ENCODE assay signal across 8 cellular contexts in the genomic region with DNA sequence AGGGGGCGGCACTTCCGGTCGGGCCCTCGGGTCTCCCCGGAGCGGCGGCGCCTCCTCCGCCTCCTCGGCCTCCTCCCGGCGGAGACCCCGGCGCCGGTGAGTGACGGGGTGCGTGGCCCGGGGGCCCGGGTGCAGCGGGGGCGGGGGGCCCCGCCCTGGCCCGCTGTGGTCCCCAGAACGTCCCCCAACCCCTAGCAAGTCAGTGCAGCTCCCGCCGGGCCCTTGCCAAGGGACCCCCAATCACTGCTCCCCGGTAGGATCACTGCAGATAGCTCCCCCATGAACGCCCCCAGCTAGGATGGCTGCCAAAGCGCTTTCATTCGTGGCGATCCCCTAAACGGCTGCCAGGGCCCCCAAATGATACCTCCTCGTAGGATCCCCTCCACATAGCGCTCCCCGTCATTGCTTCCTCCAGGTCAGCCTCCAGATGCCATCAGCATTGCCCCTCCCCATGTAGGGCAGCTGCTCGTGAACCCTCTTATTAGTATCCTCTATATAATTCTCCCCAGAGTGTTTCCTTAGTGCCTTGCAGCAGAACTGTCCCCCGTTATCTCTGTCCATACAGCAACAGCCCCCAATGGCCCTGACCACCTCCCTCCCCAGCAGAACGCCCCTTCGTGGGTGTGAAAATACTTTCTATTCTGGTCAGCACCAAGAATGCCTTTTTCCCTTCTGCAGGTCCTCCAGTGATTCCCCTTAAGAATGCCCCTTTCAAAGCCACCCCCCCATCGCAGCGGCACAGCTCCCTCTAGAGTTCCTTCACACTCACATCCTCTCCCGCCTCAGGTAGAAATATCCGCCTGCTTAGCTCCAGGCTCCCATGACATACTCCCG. TPM values are rescaled to one million over a fixed set of nuclear protein-coding genes. Genes with fewer than 3 reads are reported as not detected.
DNase-seq lines count a peak whose midpoint lies in the region; ATAC-seq and TF ChIP-seq lines count a peak whose summit lies in the region.

Gene ZNF865, plus strand, starts transcription at position 11 of the 834 bp plus-strand sequence. CDS start 7,972 bp downstream, outside the sequence.

- no peaks in the 10 kb centered on the region for H3K27me3 ChIP-seq in MG63
- no peaks in the 10 kb centered on the region for H3K27me3 ChIP-seq in thymus (ENCODE audit: control insufficient read depth, insufficient read depth)

- TF ChIP-seq CTCF in omental fat pad (IDR thresholded peaks at IDR 0.05) = no peak

- H3K9me3 ChIP-seq in MG63 = peaks cover 7% of the 10 kb centered on the region; the same call in 1 of the 2 replicates
- no peaks in the 10 kb centered on the region for H3K9me3 ChIP-seq in thymus (ENCODE audit: control insufficient read depth)

- peaks cover 33% of the 10 kb centered on the region for H3K36me3 ChIP-seq in MG63
- H3K36me3 ChIP-seq in thymus (ENCODE audit: control insufficient read depth, insufficient read depth) = peaks cover 11% of the 10 kb centered on the region

- peak within 1 kb of the TSS; percentile 97 for H3K27ac ChIP-seq in thymus (ENCODE audit: low read depth)

- H3K36me3 Mint-ChIP-seq in activated naive CD4-positive, alpha-beta T cell treated with anti-CD3 and anti-CD28 coated beads, Interleukin-2, amount 50 U/mL, for 72 hours = peaks cover 22 to 27% of the 10 kb centered on the region in 2 donors

- H3K27ac Mint-ChIP-seq in activated naive CD4-positive, alpha-beta T cell treated with anti-CD3 and anti-CD28 coated beads, Interleukin-2, amount 50 U/mL, for 72 hours = peak within 1 kb of the TSS; percentile 90 to 96

- WGBS in thymus = under 1% methylated on average over 44 of the region's 44 CpGs

- H3K4me3 ChIP-seq in MG63 (peak within 1 kb of the TSS; percentile 80), thymus (ENCODE audit: low read length) (peak within 1 kb of the TSS; percentile 87)

- peak; percentile 1 for ATAC-seq in GM21529 (IDR thresholded peaks at IDR 0.05; ENCODE audit: unreplicated experiment)
- peak; percentile 29 to 57 for ATAC-seq in activated naive CD4-positive, alpha-beta T cell treated with anti-CD3 and anti-CD28 coated beads, Interleukin-2, amount 50 U/mL, for 72 hours
- peak; percentile 60 for ATAC-seq in omental fat pad (ENCODE audit: low FRiP score)

- H3K4me1 ChIP-seq in thymus (ENCODE audit: control insufficient read depth, insufficient read depth, low read length) = peaks cover 15% of the 10 kb centered on the region

- H3K9me3 Mint-ChIP-seq in activated naive CD4-positive, alpha-beta T cell treated with anti-CD3 and anti-CD28 coated beads, Interleukin-2, amount 50 U/mL, for 72 hours = no peaks in the 10 kb centered on the region

- DNase-seq in COR-L47 (lab: John Stamatoyannopoulos, UW) (peak; percentile 72), MG63 (peak; percentile 81), SK-N-DZ (ENCODE audit: low spot score) (peak; percentile 56), glomerular visceral epithelial cell (ENCODE audit: extremely low spot score) (peak; percentile 89), omental fat pad (ENCODE audit: low spot score) (peak; percentile 35)
- peak; percentile 57 to 76 for DNase-seq in activated naive CD4-positive, alpha-beta T cell treated with anti-CD3 and anti-CD28 coated beads, Interleukin-2, amount 50 U/mL, for 72 hours (ENCODE audit: low spot score in 2 of 2)

RNA-seq across cellular contexts. Expression of gene ZNF865, which starts in this region (rescaled TPM):
- 0.66 and 0.69 TPM in 2 replicates for total RNA-seq in MG63 (2014; rRNA removed; shearing (Covaris generic); ENCODE audit: low replicate concordance)
- 1.2 and 1.5 TPM in 2 replicates for polyA plus RNA-seq in SK-N-DZ (2014; cell fraction: cytosol; rRNA removed)
- polyA plus RNA-seq in SK-N-DZ (2014; cell fraction: nucleus; rRNA removed) = 0.95 and 2.3 TPM in 2 replicates
- 10 to 100 TPM; 13.7 to 15.5 TPM for total RNA-seq in activated naive CD4-positive, alpha-beta T cell treated with anti-CD3 and anti-CD28 coated beads, Interleukin-2, amount 50 U/mL, for 72 hours
- total RNA-seq in omental fat pad = 1 to 10 TPM; 2.2 to 6.3 (median 3.8) TPM
- polyA plus RNA-seq in thymus = 7.2 TPM

Comparison
In these comparisons a context has a peak if more than half of its experiments do, and no peak if none do; other contexts are left out.
1. Peak in every context shown above with its lines: DNase-seq, ATAC-seq, H3K4me3 ChIP-seq and H3K27ac ChIP-seq.
2. Peak in DNase-seq and H3K4me3 ChIP-seq in MG63; RNA of the gene not detected or under 1 TPM.
3. DNase-seq: peak in every context shown above with its lines; median percentile 89 in glomerular visceral epithelial cell; 81 in MG63; 72 in COR-L47; 66 in activated naive CD4-positive, alpha-beta T cell treated with anti-CD3 and anti-CD28 coated beads, Interleukin-2, amount 50 U/mL, for 72 hours; 56 in SK-N-DZ; 35 in omental fat pad.
4. ATAC-seq: peak in every context shown above with its lines; median percentile 60 in omental fat pad; 43 in activated naive CD4-positive, alpha-beta T cell treated with anti-CD3 and anti-CD28 coated beads, Interleukin-2, amount 50 U/mL, for 72 hours; 1 in GM21529.